ENCODE assay signal across 9 cellular contexts in the genomic region with DNA sequence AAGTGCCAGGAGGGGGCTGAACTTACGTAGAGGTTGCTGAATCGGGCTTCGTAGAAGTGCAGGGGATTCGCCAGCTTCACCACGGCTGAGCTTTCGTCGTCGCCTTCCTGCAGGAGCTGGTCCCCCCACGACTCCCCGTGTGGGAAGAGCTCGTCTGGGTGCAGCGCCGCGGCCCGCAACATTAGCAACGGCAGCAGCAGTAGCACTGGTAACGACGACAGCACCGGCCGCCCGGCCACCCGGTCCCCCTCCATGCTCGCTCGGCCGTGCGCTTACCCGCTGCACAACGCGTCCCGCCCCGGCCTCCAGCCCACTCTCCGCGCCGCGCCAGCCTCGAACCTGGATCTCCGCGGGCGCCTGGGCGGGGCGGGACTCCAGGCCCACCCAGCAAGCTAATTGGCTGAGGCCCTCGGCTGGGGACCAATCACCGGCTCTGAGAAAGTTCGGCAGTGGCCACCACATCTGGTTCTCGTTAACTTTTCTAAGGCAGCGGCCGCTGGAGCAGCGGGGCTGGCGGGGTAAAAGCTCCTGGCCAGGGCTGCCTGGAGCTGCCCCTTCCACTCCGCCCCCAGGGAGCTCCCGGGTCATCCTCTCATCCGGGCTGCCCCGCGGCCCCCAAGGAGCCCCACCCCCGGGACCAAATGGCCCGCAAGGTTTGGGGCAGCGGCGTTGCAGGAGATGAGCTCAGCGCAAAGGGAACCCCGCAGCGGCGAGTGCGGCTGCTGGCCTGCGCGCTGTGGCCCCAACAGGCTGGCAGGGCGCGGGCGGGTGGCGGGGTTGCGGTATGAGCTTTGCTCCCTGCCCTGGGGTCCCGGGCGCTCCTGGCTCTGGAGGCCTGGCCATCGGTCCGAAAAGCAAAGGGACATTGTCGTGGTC. TPM values are rescaled to one million over a fixed set of nuclear protein-coding genes. Genes with fewer than 3 reads are reported as not detected.
DNase-seq lines count a peak whose midpoint lies in the region; ATAC-seq and TF ChIP-seq lines count a peak whose summit lies in the region.
"Had no signal": no experiment of that assay in that cellular context is flagged by ENCODE, and none has a peak within 500 bp of the region (broad histone marks: within the 10 kb centered on the region; RNA-seq: fewer than 3 reads in every experiment).

A gene with protein sequence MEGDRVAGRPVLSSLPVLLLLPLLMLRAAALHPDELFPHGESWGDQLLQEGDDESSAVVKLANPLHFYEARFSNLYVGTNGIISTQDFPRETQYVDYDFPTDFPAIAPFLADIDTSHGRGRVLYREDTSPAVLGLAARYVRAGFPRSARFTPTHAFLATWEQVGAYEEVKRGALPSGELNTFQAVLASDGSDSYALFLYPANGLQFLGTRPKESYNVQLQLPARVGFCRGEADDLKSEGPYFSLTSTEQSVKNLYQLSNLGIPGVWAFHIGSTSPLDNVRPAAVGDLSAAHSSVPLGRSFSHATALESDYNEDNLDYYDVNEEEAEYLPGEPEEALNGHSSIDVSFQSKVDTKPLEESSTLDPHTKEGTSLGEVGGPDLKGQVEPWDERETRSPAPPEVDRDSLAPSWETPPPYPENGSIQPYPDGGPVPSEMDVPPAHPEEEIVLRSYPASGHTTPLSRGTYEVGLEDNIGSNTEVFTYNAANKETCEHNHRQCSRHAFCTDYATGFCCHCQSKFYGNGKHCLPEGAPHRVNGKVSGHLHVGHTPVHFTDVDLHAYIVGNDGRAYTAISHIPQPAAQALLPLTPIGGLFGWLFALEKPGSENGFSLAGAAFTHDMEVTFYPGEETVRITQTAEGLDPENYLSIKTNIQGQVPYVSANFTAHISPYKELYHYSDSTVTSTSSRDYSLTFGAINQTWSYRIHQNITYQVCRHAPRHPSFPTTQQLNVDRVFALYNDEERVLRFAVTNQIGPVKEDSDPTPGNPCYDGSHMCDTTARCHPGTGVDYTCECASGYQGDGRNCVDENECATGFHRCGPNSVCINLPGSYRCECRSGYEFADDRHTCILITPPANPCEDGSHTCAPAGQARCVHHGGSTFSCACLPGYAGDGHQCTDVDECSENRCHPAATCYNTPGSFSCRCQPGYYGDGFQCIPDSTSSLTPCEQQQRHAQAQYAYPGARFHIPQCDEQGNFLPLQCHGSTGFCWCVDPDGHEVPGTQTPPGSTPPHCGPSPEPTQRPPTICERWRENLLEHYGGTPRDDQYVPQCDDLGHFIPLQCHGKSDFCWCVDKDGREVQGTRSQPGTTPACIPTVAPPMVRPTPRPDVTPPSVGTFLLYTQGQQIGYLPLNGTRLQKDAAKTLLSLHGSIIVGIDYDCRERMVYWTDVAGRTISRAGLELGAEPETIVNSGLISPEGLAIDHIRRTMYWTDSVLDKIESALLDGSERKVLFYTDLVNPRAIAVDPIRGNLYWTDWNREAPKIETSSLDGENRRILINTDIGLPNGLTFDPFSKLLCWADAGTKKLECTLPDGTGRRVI (N-terminal part only) (minus strand): TSS at position 319 of the 876 bp plus-strand sequence. CDS start 65 bp downstream, at position 254.

- CTCF ChIA-PET in SK-N-SH (lab: Yijun Ruan, JAX), result interaction anchor here (0.6 to 5.5 kb wide), 9 partner anchors 8 to 169 kb away, joined by 3 to 45 read pairs (median 4); no protein-coding TSS in a partner anchor

- H3K4me1 ChIP-seq in SK-N-SH (ENCODE audit: control insufficient read depth in 1 of 2, insufficient read depth in 2 of 2, low read depth in 1 of 2, low read length in 1 of 2), result peaks cover 14 to 26% of the 10 kb centered on the region in 2 experiments; a peak in 3 of 4 replicates
- no peaks in the 10 kb centered on the region for H3K4me1 ChIP-seq in iPS DF 6.9 (ENCODE audit: control insufficient read depth, insufficient read depth, low read length)

- POLR2A ChIA-PET in SK-N-SH (lab: Yijun Ruan, JAX), result interaction anchor here (0.6 kb wide), 1 partner anchor 373 kb away, joined by 3 read pairs; no protein-coding TSS in a partner anchor

- peaks cover 0 to 6% (median 0%) of the 10 kb centered on the region in 5 experiments for H3K9me3 Mint-ChIP-seq in brain

- peaks cover 15% of the 10 kb centered on the region for H3K79me2 ChIP-seq in SK-N-SH (ENCODE audit: insufficient read depth)

- WGBS in SK-N-SH (ENCODE audit: low lambda C conversion rate), result 0% methylated on average over 1 of the region's 75 CpGs
- no CpG with 5 or more reads among the region's 75 CpGs for WGBS in iPS DF 6.9 (ENCODE audit: insufficient coverage, insufficient read length)

- peak; percentile 24 for DNase-seq in NCI-H345 (lab: John Stamatoyannopoulos, UW)
- DNase-seq in NCI-H345 treated with DMSO at 0.1 percent for 48 hours (lab: John Stamatoyannopoulos, UW; ENCODE audit: unreplicated experiment), result no peak
- peak; percentile 98 for DNase-seq in SK-N-SH
- peak; percentile 64 for DNase-seq in iPS DF 6.9 (ENCODE audit: low read depth, low spot score)
- DNase-seq in renal cortical epithelial cell (ENCODE audit: low read depth), result peak; percentile 68
- DNase-seq: DND-41 had no signal

- H3K9ac ChIP-seq in SK-N-SH, result peak within 1 kb of the TSS; percentile 77

- H3K4me3 Mint-ChIP-seq in brain, result peak within 1 kb of the TSS; percentile 83 to 91 (median 88)

- H3K9me3 ChIP-seq in SK-N-SH (no peaks in the 10 kb centered on the region), iPS DF 6.9 (ENCODE audit: control insufficient read depth, insufficient read depth, low read length) (no peaks in the 10 kb centered on the region)

- no peaks in the 10 kb centered on the region for H3K36me3 Mint-ChIP-seq in brain

- no peaks in the 10 kb centered on the region for H3K9me2 ChIP-seq in SK-N-SH

- TF ChIP-seq CTCF in SK-N-SH (IDR thresholded peaks at IDR 0.05) (peak; percentile 25), brain (conservative IDR thresholded peaks at IDR 0.05) (peak in 1 of 2 experiments; percentile 6)

- no peak for ATAC-seq in HG02678 (IDR thresholded peaks at IDR 0.05; ENCODE audit: unreplicated experiment)
- no peak for ATAC-seq in GM21529 (IDR thresholded peaks at IDR 0.05; ENCODE audit: unreplicated experiment)

- peaks cover 26% of the 10 kb centered on the region for H3F3A ChIP-seq in SK-N-SH (replicated peaks; ENCODE audit: insufficient read depth)

- peak within 1 kb of the TSS; percentile 36 to 71; a peak in 3 of 4 replicates for H3K27ac ChIP-seq in SK-N-SH (ENCODE audit: low read depth in 2 of 2, low read length in 1 of 2)
- no peak within 1 kb of the TSS for H3K27ac ChIP-seq in iPS DF 6.9 (ENCODE audit: low read length)

- no peaks in the 10 kb centered on the region for H4K20me1 ChIP-seq in SK-N-SH (ENCODE audit: insufficient read depth)

- peak within 1 kb of the TSS in 3 of 5 experiments; percentile 49 to 59 (median 57) for H3K27ac Mint-ChIP-seq in brain

- TF ChIP-seq EP300 in SK-N-SH (IDR thresholded peaks at IDR 0.05; ENCODE audit: borderline replicate concordance in 1 of 2, low read depth in 1 of 2, low read length in 1 of 2), result no peak

- peak within 1 kb of the TSS; percentile 94 for H3K4me2 ChIP-seq in SK-N-SH

- peak within 1 kb of the TSS; percentile 73 to 79 for H3K4me3 ChIP-seq in SK-N-SH (ENCODE audit: low read depth in 2 of 2, low read length in 1 of 2)
- peak within 1 kb of the TSS; percentile 84 for H3K4me3 ChIP-seq in iPS DF 6.9 (ENCODE audit: low read length)

- H3K27me3 Mint-ChIP-seq in brain, result peaks cover 80% of the 10 kb centered on the region

- peaks cover 25% of the 10 kb centered on the region for H3K4me1 Mint-ChIP-seq in brain

- H2AFZ ChIP-seq in SK-N-SH (ENCODE audit: low read depth), result peak within 1 kb of the TSS; percentile 90

- TF ChIP-seq RAD21 in SK-N-SH (IDR thresholded peaks at IDR 0.05; ENCODE audit: low read length), result no peak

- H3K27me3 ChIP-seq in SK-N-SH (ENCODE audit: insufficient read depth), result no peaks in the 10 kb centered on the region
- H3K27me3 ChIP-seq in iPS DF 6.9 (ENCODE audit: control insufficient read depth, insufficient read depth, low read length), result peaks cover 15% of the 10 kb centered on the region; the same call in 1 of the 2 replicates

- no peaks in the 10 kb centered on the region for H3K36me3 ChIP-seq in SK-N-SH (replicated peaks in 1 of 2; ENCODE audit: control insufficient read depth in 1 of 2, insufficient read depth in 2 of 2, low read length in 1 of 2)
- no peaks in the 10 kb centered on the region for H3K36me3 ChIP-seq in iPS DF 6.9 (ENCODE audit: control insufficient read depth, insufficient read depth, low read length)

TF ChIP-seq in SK-N-SH, 30 proteins besides CTCF, POLR2A, EP300 and RAD21 (continues in another document):
- TF ChIP-seq POLR2AphosphoS5 (IDR thresholded peaks at IDR 0.05; ENCODE audit: low read depth, low read length) (peak; percentile 73; the same call in 1 of the 2 replicates), CHD2 (IDR thresholded peaks at IDR 0.05; ENCODE audit: low read length, partially characterized antibody) (peak; percentile 21)
- TF ChIP-seq, protein P1, sequence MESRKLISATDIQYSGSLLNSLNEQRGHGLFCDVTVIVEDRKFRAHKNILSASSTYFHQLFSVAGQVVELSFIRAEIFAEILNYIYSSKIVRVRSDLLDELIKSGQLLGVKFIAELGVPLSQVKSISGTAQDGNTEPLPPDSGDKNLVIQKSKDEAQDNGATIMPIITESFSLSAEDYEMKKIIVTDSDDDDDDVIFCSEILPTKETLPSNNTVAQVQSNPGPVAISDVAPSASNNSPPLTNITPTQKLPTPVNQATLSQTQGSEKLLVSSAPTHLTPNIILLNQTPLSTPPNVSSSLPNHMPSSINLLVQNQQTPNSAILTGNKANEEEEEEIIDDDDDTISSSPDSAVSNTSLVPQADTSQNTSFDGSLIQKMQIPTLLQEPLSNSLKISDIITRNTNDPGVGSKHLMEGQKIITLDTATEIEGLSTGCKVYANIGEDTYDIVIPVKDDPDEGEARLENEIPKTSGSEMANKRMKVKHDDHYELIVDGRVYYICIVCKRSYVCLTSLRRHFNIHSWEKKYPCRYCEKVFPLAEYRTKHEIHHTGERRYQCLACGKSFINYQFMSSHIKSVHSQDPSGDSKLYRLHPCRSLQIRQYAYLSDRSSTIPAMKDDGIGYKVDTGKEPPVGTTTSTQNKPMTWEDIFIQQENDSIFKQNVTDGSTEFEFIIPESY (IDR thresholded peaks at IDR 0.05; ENCODE audit: borderline replicate concordance, low read depth), result no peak

RNA-seq across cellular contexts. Expression of the gene that starts here (rescaled TPM):
- polyA plus RNA-seq in SK-N-SH (2012; rRNA removed), result 15.9 and 22.7 TPM in 2 replicates
- 19.8 and 21.6 TPM in 2 replicates for polyA plus RNA-seq in SK-N-SH (2012; cell fraction: cytosol; rRNA removed)
- 36.1 and 46.6 TPM in 2 replicates for polyA plus RNA-seq in SK-N-SH (2012; cell fraction: nucleus; rRNA removed)
- polyA plus RNA-seq in brain (ENCODE audit: insufficient read depth, low read depth, low replicate concordance), result 6.1 TPM
- 20.3 and 106 TPM in 2 replicates for total RNA-seq in renal cortical epithelial cell
